ENCODE assay signal across 28 cellular contexts in the genomic region with DNA sequence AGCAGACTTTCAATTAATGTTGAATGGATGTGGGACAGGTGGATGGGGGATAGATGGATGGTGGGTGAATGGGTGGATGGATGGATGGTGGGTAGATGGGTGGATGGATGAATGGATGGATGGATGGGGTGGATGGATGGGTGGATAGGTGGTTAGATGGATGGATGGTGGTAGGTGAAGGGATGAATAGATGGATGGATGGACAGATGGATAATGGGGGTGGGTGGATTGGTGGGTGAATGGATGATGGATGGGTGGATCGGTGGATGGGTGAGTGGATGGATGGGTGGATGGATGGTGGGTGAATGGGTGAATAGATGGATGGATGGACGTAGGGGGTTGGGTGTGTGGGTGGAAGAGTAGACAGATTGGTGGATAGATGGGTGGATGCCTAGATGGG.
"Had no signal": no experiment of that assay in that cellular context is flagged by ENCODE, and none has a peak within 500 bp of the region (broad histone marks: within the 10 kb centered on the region; RNA-seq: fewer than 3 reads in every experiment).

No MANE protein-coding gene starts in this region.

- H3K27me3 Mint-ChIP-seq: naive thymus-derived CD8-positive, alpha-beta T cell; stimulated activated naive B cell treated with anti-CD40 and anti-IgM and Interleukin-4, amounts not matched to agents 10 μg/mL and 1 μg/mL and 100 μg/mL, for 72 hours had no signal

- H3K4me3 Mint-ChIP-seq: activated CD8-positive, alpha-beta memory T cell treated with anti-CD3 and anti-CD28 coated beads, Interleukin-2, amount 10 ng/mL, durations not matched to agents 7 days and 5 days; activated CD8-positive, alpha-beta T cell treated with anti-CD3 and anti-CD28 coated beads, Interleukin-2, amount 10 ng/mL, durations not matched to agents 7 days and 5 days; activated naive CD4-positive, alpha-beta T cell treated with anti-CD3 and anti-CD28 coated beads, Interleukin-2, amount 10 ng/mL, durations not matched to agents 7 days and 5 days; activated T-cell treated with anti-CD3 and anti-CD28 coated beads, Interleukin-2, amount 50 U/mL, for 72 hours; stimulated activated naive B cell treated with anti-CD40 and anti-IgM and Interleukin-4, amounts not matched to agents 10 μg/mL and 1 μg/mL and 100 μg/mL, for 72 hours had no signal

- H3K27me3 ChIP-seq: colonic mucosa, pancreas, sigmoid colon, tibial nerve, uterus had no signal

- H3K4me3 ChIP-seq: colonic mucosa, left lung, lower lobe of right lung, pancreas, psoas muscle, sigmoid colon, tibial nerve, uterus had no signal

- H3K4me2 ChIP-seq: SK-N-SH had no signal

- H3K9me3 ChIP-seq: colonic mucosa, left lung, lower lobe of right lung, pancreas, psoas muscle, sigmoid colon, SK-N-SH, tibial nerve, uterus had no signal

- H3K36me3 ChIP-seq: colonic mucosa, left lung, lower lobe of right lung, pancreas, sigmoid colon, tibial nerve, uterus had no signal

- H3K9ac ChIP-seq: SK-N-SH had no signal

- FAIRE-seq: endometrium, frontal cortex, islet of Langerhans, pancreas, small intestine had no signal

- H3K27ac Mint-ChIP-seq: activated CD8-positive, alpha-beta memory T cell treated with anti-CD3 and anti-CD28 coated beads, Interleukin-2, amount 10 ng/mL, durations not matched to agents 7 days and 5 days; activated CD8-positive, alpha-beta T cell treated with anti-CD3 and anti-CD28 coated beads, Interleukin-2, amount 10 ng/mL, durations not matched to agents 7 days and 5 days; activated naive CD4-positive, alpha-beta T cell treated with anti-CD3 and anti-CD28 coated beads, Interleukin-2, amount 10 ng/mL, durations not matched to agents 7 days and 5 days; activated T-cell treated with anti-CD3 and anti-CD28 coated beads, Interleukin-2, amount 50 U/mL, for 72 hours; stimulated activated naive B cell treated with anti-CD40 and anti-IgM and Interleukin-4, amounts not matched to agents 10 μg/mL and 1 μg/mL and 100 μg/mL, for 72 hours had no signal

- H3K27ac ChIP-seq: colonic mucosa, epithelial cell of prostate, left lung, lower lobe of right lung, pancreas, psoas muscle, sigmoid colon, uterus had no signal

- H3K9me3 Mint-ChIP-seq: activated naive CD4-positive, alpha-beta T cell treated with anti-CD3 and anti-CD28 coated beads, Interleukin-2, amount 10 ng/mL, durations not matched to agents 7 days and 5 days; activated T-cell treated with anti-CD3 and anti-CD28 coated beads, Interleukin-2, amount 50 U/mL, for 72 hours; naive thymus-derived CD8-positive, alpha-beta T cell had no signal

- H3K36me3 Mint-ChIP-seq: activated CD8-positive, alpha-beta memory T cell treated with anti-CD3 and anti-CD28 coated beads, Interleukin-2, amount 10 ng/mL, durations not matched to agents 7 days and 5 days; activated naive CD4-positive, alpha-beta T cell treated with anti-CD3 and anti-CD28 coated beads, Interleukin-2, amount 10 ng/mL, durations not matched to agents 7 days and 5 days; naive thymus-derived CD8-positive, alpha-beta T cell had no signal

- DNase-seq: activated CD4-positive, alpha-beta T cell treated with anti-CD3 and anti-CD28 coated beads for 1 hour; activated CD8-positive, alpha-beta memory T cell treated with anti-CD3 and anti-CD28 coated beads, Interleukin-2, amount 10 ng/mL, durations not matched to agents 7 days and 5 days; activated CD8-positive, alpha-beta T cell treated with anti-CD3 and anti-CD28 coated beads, Interleukin-2, amount 10 ng/mL, durations not matched to agents 7 days and 5 days; activated effector memory CD4-positive, alpha-beta T cell treated with Interleukin-2 at 50 U/mL for 16 hours; activated naive CD4-positive, alpha-beta T cell treated with anti-CD3 and anti-CD28 coated beads, Interleukin-2, amount 10 ng/mL, durations not matched to agents 7 days and 5 days; activated T-cell treated with anti-CD3 and anti-CD28 coated beads, Interleukin-2, amount 50 U/mL, for 72 hours; cerebellar nuclear complex; colonic mucosa; effector CD8-positive, alpha-beta T cell; lower lobe of right lung; mesenchymal stem cell; SK-N-SH; small intestine; stimulated activated CD4-positive, alpha-beta T cell treated with anti-CD3 and anti-CD28 coated beads, Interleukin-4, amount 100 ng/mL, for 24 hours; stimulated activated naive B cell treated with anti-CD40 and anti-IgM and Interleukin-4, amounts not matched to agents 10 μg/mL and 1 μg/mL and 100 μg/mL, for 72 hours; SW 1271; T-helper 2 cell; uterus had no signal
